In genomic region chr18:78406743-78407455, GRCh38 we compare ENCODE assay signal across 14 cellular contexts.
DNase-seq lines count a peak whose midpoint lies in the region; ATAC-seq and TF ChIP-seq lines count a peak whose summit lies in the region.
"Had no signal": no experiment of that assay in that cellular context is flagged by ENCODE, and none has a peak within 500 bp of the region (broad histone marks: within the 10 kb centered on the region; RNA-seq: fewer than 3 reads in every experiment).

No MANE protein-coding gene starts in this region.

- H3K79me2 ChIP-seq in hepatocyte: no peaks in the 10 kb centered on the region

- H2AFZ ChIP-seq in hepatocyte: no peak overlapping the region

- H3K27ac ChIP-seq in hepatocyte: no peak overlapping the region
- H3K27ac ChIP-seq: psoas muscle, RWPE1, thyroid gland had no signal

- H3K27me3 Mint-ChIP-seq in stimulated activated naive CD8-positive, alpha-beta T cell treated with anti-CD3 and anti-CD28 coated beads, Interleukin-15, amount 100 ng/mL, for 72 hours: peaks cover 42% of the 10 kb centered on the region
- H3K27me3 Mint-ChIP-seq: activated naive CD4-positive, alpha-beta T cell treated with anti-CD3 and anti-CD28 coated beads, Interleukin-2, amount 10 ng/mL, durations not matched to agents 7 days and 5 days had no signal

- H4K20me1 ChIP-seq in hepatocyte (ENCODE audit: insufficient read depth, poor library complexity, severe bottlenecking): no peaks in the 10 kb centered on the region

- H3K4me1 Mint-ChIP-seq in stimulated activated naive CD8-positive, alpha-beta T cell treated with anti-CD3 and anti-CD28 coated beads, Interleukin-15, amount 100 ng/mL, for 72 hours: peaks cover 12% of the 10 kb centered on the region

- H3K4me3 ChIP-seq in hepatocyte: no peak overlapping the region
- H3K4me3 ChIP-seq: psoas muscle, thyroid gland had no signal

- DNase-seq in stimulated activated naive CD8-positive, alpha-beta T cell treated with anti-CD3 and anti-CD28 coated beads, Interleukin-15, amount 100 ng/mL, for 72 hours: no peak
- DNase-seq in stimulated activated naive CD8-positive, alpha-beta T cell treated with anti-CD3 and anti-CD28 coated beads, Interleukin-15, Interleukin-2, amounts not matched to agents 100 U/mL and 50 U/mL, for 24 hours: no peak
- peak; percentile 81 for DNase-seq in NCI-H510A treated with DMSO at 0.1 percent for 48 hours (lab: John Stamatoyannopoulos, UW)
- DNase-seq in hepatocyte (ENCODE audit: low spot score): peak; percentile 39
- no peak for DNase-seq in activated CD4-positive, CD25-positive, alpha-beta regulatory T cell treated with anti-CD3 and anti-CD28 coated beads, Interleukin-2, amount 50 U/mL, for 72 hours
- no peak for DNase-seq in cerebellar nuclear complex (lab: John Stamatoyannopoulos, UW)
- DNase-seq: activated CD8-positive, alpha-beta memory T cell treated with anti-CD3 and anti-CD28 coated beads for 24 hours; activated naive CD4-positive, alpha-beta T cell treated with anti-CD3 and anti-CD28 coated beads, Interleukin-2, amount 10 ng/mL, durations not matched to agents 7 days and 5 days; DMS79 treated with DMSO at 0.1 percent for 48 hours; psoas muscle; thyroid gland had no signal

- no peaks in the 10 kb centered on the region for H3K9me3 ChIP-seq in hepatocyte (ENCODE audit: low read depth)
- H3K9me3 ChIP-seq: psoas muscle, thyroid gland had no signal

- peak overlapping the region; percentile 41 to 49 for H3K4me3 Mint-ChIP-seq in stimulated activated naive CD8-positive, alpha-beta T cell treated with anti-CD3 and anti-CD28 coated beads, Interleukin-15, amount 100 ng/mL, for 72 hours
- H3K4me3 Mint-ChIP-seq: activated naive CD4-positive, alpha-beta T cell treated with anti-CD3 and anti-CD28 coated beads, Interleukin-2, amount 10 ng/mL, durations not matched to agents 7 days and 5 days had no signal

- H3K36me3 ChIP-seq in hepatocyte (replicated peaks; ENCODE audit: insufficient read depth, low read depth): no peaks in the 10 kb centered on the region
- H3K36me3 ChIP-seq: thyroid gland had no signal

- H3K4me1 ChIP-seq in hepatocyte (ENCODE audit: insufficient read depth): no peaks in the 10 kb centered on the region
- H3K4me1 ChIP-seq: psoas muscle, thyroid gland had no signal

- no peaks in the 10 kb centered on the region for H3K9me2 ChIP-seq in hepatocyte (replicated peaks; ENCODE audit: insufficient read depth)

- peak; percentile 37 for ATAC-seq in stimulated activated naive CD8-positive, alpha-beta T cell treated with anti-CD3 and anti-CD28 coated beads, Interleukin-15, amount 100 ng/mL, for 72 hours
- no peak for ATAC-seq in stimulated activated naive CD8-positive, alpha-beta T cell treated with anti-CD3 and anti-CD28 coated beads, Interleukin-15, Interleukin-2, amounts not matched to agents 100 U/mL and 50 U/mL, for 24 hours
- ATAC-seq in GM21515 (IDR thresholded peaks at IDR 0.05; ENCODE audit: unreplicated experiment) (no peak), GM21526 (IDR thresholded peaks at IDR 0.05; ENCODE audit: low FRiP score, unreplicated experiment) (no peak)
- ATAC-seq: psoas muscle had no signal

- TF ChIP-seq CTCF in hepatocyte (IDR thresholded peaks at IDR 0.05; ENCODE audit: poor library complexity): no peak

- WGBS in hepatocyte (ENCODE audit: low lambda C conversion rate, missing lambda C conversion rate): 69% methylated on average over 16 of the region's 16 CpGs

- peak overlapping the region; percentile 34 for H3K4me2 ChIP-seq in hepatocyte

- no peaks in the 10 kb centered on the region for H3K27me3 ChIP-seq in hepatocyte
- H3K27me3 ChIP-seq: thyroid gland had no signal

- no peaks in the 10 kb centered on the region for H3K9me3 Mint-ChIP-seq in stimulated activated naive CD8-positive, alpha-beta T cell treated with anti-CD3 and anti-CD28 coated beads, Interleukin-15, amount 100 ng/mL, for 72 hours
- H3K9me3 Mint-ChIP-seq: activated naive CD4-positive, alpha-beta T cell treated with anti-CD3 and anti-CD28 coated beads, Interleukin-2, amount 10 ng/mL, durations not matched to agents 7 days and 5 days had no signal

- H3K27ac Mint-ChIP-seq in stimulated activated naive CD8-positive, alpha-beta T cell treated with anti-CD3 and anti-CD28 coated beads, Interleukin-15, amount 100 ng/mL, for 72 hours: peak overlapping the region; percentile 12 to 66
- H3K27ac Mint-ChIP-seq: activated naive CD4-positive, alpha-beta T cell treated with anti-CD3 and anti-CD28 coated beads, Interleukin-2, amount 10 ng/mL, durations not matched to agents 7 days and 5 days had no signal

Comparison
In these comparisons a context has a peak if more than half of its experiments do, and no peak if none do; other contexts are left out.
1. DNase-seq: peak in NCI-H510A treated with DMSO at 0.1 percent for 48 hours (single experiment) and hepatocyte (single experiment); none in stimulated activated naive CD8-positive, alpha-beta T cell treated with anti-CD3 and anti-CD28 coated beads, Interleukin-15, amount 100 ng/mL, for 72 hours (0 of 2), stimulated activated naive CD8-positive, alpha-beta T cell treated with anti-CD3 and anti-CD28 coated beads, Interleukin-15, Interleukin-2, amounts not matched to agents 100 U/mL and 50 U/mL, for 24 hours (single experiment), activated CD4-positive, CD25-positive, alpha-beta regulatory T cell treated with anti-CD3 and anti-CD28 coated beads, Interleukin-2, amount 50 U/mL, for 72 hours (single experiment) and cerebellar nuclear complex (0 of 2).